ENCODE assay signal across 17 cellular contexts in genomic region chr1:65198095-65198494, GRCh38.
"Had no signal": no experiment of that assay in that cellular context is flagged by ENCODE, and none has a peak within 500 bp of the region (broad histone marks: within the 10 kb centered on the region; RNA-seq: fewer than 3 reads in every experiment).

No MANE protein-coding gene starts in this region.

- H3K9me3 ChIP-seq: lower lobe of right lung, pancreas, tibial artery, vagina had no signal

- DNase-seq: activated CD4-positive, alpha-beta T cell treated with anti-CD3 and anti-CD28 coated beads for 48 hours; activated CD8-positive, alpha-beta memory T cell treated with anti-CD3 and anti-CD28 coated beads for 24 hours; activated naive CD4-positive, alpha-beta T cell treated with anti-CD3 and anti-CD28 coated beads, Interleukin-2, amount 10 ng/mL, durations not matched to agents 7 days and 5 days; amygdala; cerebellar nuclear complex; dermis blood vessel endothelial cell; endodermal cell; erythroblast; lower lobe of right lung; midbrain; naive B cell; pancreas; tibial artery; WERI-Rb-1 had no signal

- H3K4me3 ChIP-seq: lower lobe of right lung, pancreas, skin epidermis, tibial artery, vagina had no signal

- H3K4me1 ChIP-seq: pancreas, vagina had no signal

- H3K36me3 ChIP-seq: lower lobe of right lung, pancreas, tibial artery, vagina, WERI-Rb-1 had no signal

- ATAC-seq: activated T-helper 17 cell treated with anti-CD3 and anti-CD28 coated beads, Interleukin-2, amount 50 U/mL, for 72 hours; lower lobe of right lung; pancreas had no signal

- H3K27me3 ChIP-seq: pancreas, tibial artery, vagina had no signal
